ENCODE assay signal across 8 cellular contexts in genomic region chr6:97049254-97050004, GRCh38.
DNase-seq lines count a peak whose midpoint lies in the region; ATAC-seq and TF ChIP-seq lines count a peak whose summit lies in the region.

No MANE protein-coding gene starts in this region.

- H3K27ac ChIP-seq in A673 (ENCODE audit: low read depth, low read length, poor library complexity, severe bottlenecking) (peak overlapping the region; percentile 7), left ventricle myocardium inferior (replicated peaks) (no peak overlapping the region)

- no peaks in the 10 kb centered on the region for H3K36me3 Mint-ChIP-seq in memory B cell

- H3K9me3 Mint-ChIP-seq in memory B cell = no peaks in the 10 kb centered on the region

- no peaks in the 10 kb centered on the region for H3K27me3 Mint-ChIP-seq in memory B cell

- H3K4me1 Mint-ChIP-seq in memory B cell = peaks cover 16% of the 10 kb centered on the region

- no peaks in the 10 kb centered on the region for H3K9me3 ChIP-seq in A673 (ENCODE audit: low read depth, low read length, poor library complexity, severe bottlenecking)
- no peaks in the 10 kb centered on the region for H3K9me3 ChIP-seq in left ventricle myocardium inferior (replicated peaks)

- POLR2A ChIA-PET in A673 (lab: Charles Lee; ENCODE audit: low non-redundant PET) = no interaction called here

- H3K27me3 ChIP-seq in A673 (replicated peaks; ENCODE audit: insufficient read depth, low read depth, low read length, poor library complexity) = no peaks in the 10 kb centered on the region
- H3K27me3 ChIP-seq in left ventricle myocardium inferior (ENCODE audit: low read depth) = no peaks in the 10 kb centered on the region

- peaks cover 9% of the 10 kb centered on the region for H3K4me1 ChIP-seq in A673 (ENCODE audit: insufficient read depth, low read length, poor library complexity, severe bottlenecking)
- H3K4me1 ChIP-seq in left ventricle myocardium inferior = no peaks in the 10 kb centered on the region

- peak overlapping the region; percentile 91 for H3K27ac Mint-ChIP-seq in memory B cell

- no TSS peak for BruUV-seq in A673 (replicated peaks; lab: Mats Ljungman, UMichigan)

- no peaks in the 10 kb centered on the region for H3K36me3 ChIP-seq in A673 (ENCODE audit: insufficient read depth, low read length, poor library complexity, severe bottlenecking)
- H3K36me3 ChIP-seq in left ventricle myocardium inferior = no peaks in the 10 kb centered on the region

- ATAC-seq in GM19023 (IDR thresholded peaks at IDR 0.05; ENCODE audit: unreplicated experiment) = peak; percentile 96
- ATAC-seq in HG03045 (IDR thresholded peaks at IDR 0.05; ENCODE audit: unreplicated experiment) = peak; percentile 93
- peak; percentile 90 for ATAC-seq in memory B cell (ENCODE audit: low read depth)

- H3K4me3 ChIP-seq in A673 (ENCODE audit: low read depth, low read length, poor library complexity, severe bottlenecking) (no peak overlapping the region), left ventricle myocardium inferior (no peak overlapping the region)

- intact Hi-C loops in A673 (cut with micrococcal nuclease; ENCODE audit: unreplicated experiment) (loop anchor here (10.0 kb wide), 1 partner anchor 1685 kb away; no protein-coding TSS in a partner anchor), left ventricle myocardium inferior (cut with micrococcal nuclease) (no loop called here)

- H3K4me3 Mint-ChIP-seq in memory B cell = peak overlapping the region; percentile 66

- no peak for TF ChIP-seq CTCF in A673 (conservative IDR thresholded peaks at IDR 0.05; ENCODE audit: low read depth, low read length)
- no peak for TF ChIP-seq CTCF in left ventricle myocardium inferior (IDR thresholded peaks at IDR 0.05; ENCODE audit: borderline replicate concordance)

- DNase-seq in A673 (ENCODE audit: low spot score) (peak; percentile 21), SIG-M5 treated with dmso at 0.1 percent for 504 hours (lab: John Stamatoyannopoulos, UW; ENCODE audit: unreplicated experiment) (peak; percentile 76), memory B cell (ENCODE audit: low spot score in 2 of 2) (peak in 1 of 2 donors; percentile 14), left ventricle myocardium inferior (no peak), HK-2 (ENCODE audit: unreplicated experiment) (no peak), cerebellum (ENCODE audit: low spot score) (no peak)

- CTCF ChIA-PET in A673 (lab: Charles Lee) = no interaction called here

Comparison
In these comparisons a context has a peak if more than half of its experiments do, and no peak if none do; other contexts are left out.
1. DNase-seq: peak in A673 (single experiment) and SIG-M5 treated with dmso at 0.1 percent for 504 hours (single experiment); none in left ventricle myocardium inferior (single experiment), HK-2 (single experiment) and cerebellum (single experiment).
2. Peak in every context shown above with its lines, with median percentiles within 50 percentile points of each other: ATAC-seq.